In the genomic region with DNA sequence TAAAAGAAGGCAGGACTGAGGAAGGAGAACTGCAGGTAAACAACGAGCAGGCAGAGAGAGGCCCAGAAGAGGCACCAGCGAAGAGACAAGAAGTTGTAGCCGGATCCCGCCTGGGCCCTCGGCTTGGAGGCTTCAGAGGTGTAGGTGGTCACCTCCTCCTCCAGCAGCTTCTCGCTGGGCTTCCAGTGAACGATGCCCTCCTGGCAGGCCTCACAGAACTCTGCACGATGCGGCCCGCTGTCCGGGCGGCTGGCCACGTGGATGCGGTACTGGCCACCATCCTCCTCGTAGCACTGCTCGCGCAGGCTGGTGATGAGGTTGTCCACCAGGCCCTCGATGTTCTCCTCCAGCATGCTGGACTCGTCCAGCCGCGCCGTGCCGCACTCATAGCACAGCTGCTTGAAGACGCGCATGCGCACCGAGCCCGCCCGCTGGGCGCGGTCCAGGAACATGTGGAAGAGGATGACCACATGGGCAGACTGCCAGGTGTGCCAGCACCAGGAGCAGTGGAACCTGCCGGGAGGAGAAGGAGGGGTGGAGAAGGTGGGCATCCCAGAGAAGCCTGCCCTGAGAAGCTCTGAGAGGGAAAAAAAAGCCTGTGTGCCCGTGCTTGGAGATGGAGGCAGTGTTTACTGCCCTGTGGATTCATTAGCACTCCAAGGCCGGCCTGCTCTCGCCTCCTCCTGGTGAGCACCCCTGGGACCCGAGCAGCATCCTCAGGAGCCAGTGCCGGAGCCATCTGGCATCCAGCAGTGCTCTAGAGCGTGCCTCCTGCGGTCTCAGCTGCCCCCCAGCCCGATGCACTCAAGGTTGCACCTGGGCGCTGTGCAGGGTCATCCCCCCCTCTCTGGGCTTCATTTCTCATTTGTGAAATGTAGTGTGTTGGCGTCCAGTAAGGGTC, we compare ENCODE assay signal across 37 cellular contexts. TPM values are rescaled to one million over a fixed set of nuclear protein-coding genes. Genes with fewer than 3 reads are reported as not detected.
"Had no signal": no experiment of that assay in that cellular context is flagged by ENCODE, and none has a peak within 500 bp of the region (broad histone marks: within the 10 kb centered on the region; RNA-seq: fewer than 3 reads in every experiment).

No MANE protein-coding gene starts in this region.

- H3K4me1 Mint-ChIP-seq: endodermal cell, mesothelial cell of epicardium, naive B cell, neural crest cell had no signal

- ATAC-seq: esophagus mucosa, gastrocnemius medialis, left lobe of liver, mucosa of descending colon, sciatic nerve had no signal

- H3K4me3 Mint-ChIP-seq: dendritic cell treated with granulocyte-macrophage colony-stimulating factor and Interleukin-4, amounts not matched to agents 40 ng/mL and 50 ng/mL, for 4 days; endodermal cell; memory B cell; mesothelial cell of epicardium; naive B cell; natural killer cell treated with Interleukin-12 subunit alpha and Interleukin-12 subunit beta and Interleukin-15 and Interleukin-18, amount 100 ng/mL, for 72 hours; neural crest cell had no signal

- H3K4me1 ChIP-seq: colonic mucosa, parathyroid adenoma, right atrium auricular region, stomach, thyroid gland, uterus had no signal

- H3K27ac Mint-ChIP-seq: dendritic cell treated with granulocyte-macrophage colony-stimulating factor and Interleukin-4, amounts not matched to agents 40 ng/mL and 50 ng/mL, for 4 days; endodermal cell; memory B cell; mesothelial cell of epicardium; naive B cell; natural killer cell treated with Interleukin-12 subunit alpha and Interleukin-12 subunit beta and Interleukin-15 and Interleukin-18, amount 100 ng/mL, for 72 hours; progenitor cell of endocrine pancreas had no signal

- H3K27me3 ChIP-seq: colonic mucosa, gastrocnemius medialis, right atrium auricular region, thyroid gland, upper lobe of left lung, uterus had no signal

- H3K36me3 Mint-ChIP-seq: mesothelial cell of epicardium; natural killer cell treated with Interleukin-12 subunit alpha and Interleukin-12 subunit beta and Interleukin-15 and Interleukin-18, amount 100 ng/mL, for 72 hours had no signal

- H3K4me2 ChIP-seq: smooth muscle cell had no signal

- H3K79me2 ChIP-seq: parathyroid adenoma had no signal

- H3K9me3 ChIP-seq: colonic mucosa, gastrocnemius medialis, mucosa of descending colon, right atrium auricular region, stomach, thyroid gland, upper lobe of left lung, uterus had no signal

- H3K4me3 ChIP-seq: colonic mucosa, gastrocnemius medialis, lung, mucosa of descending colon, right atrium auricular region, smooth muscle cell, stomach, thyroid gland, upper lobe of left lung, uterus had no signal

- H3K27ac ChIP-seq: colonic mucosa, epithelial cell of prostate, parathyroid adenoma, right atrium auricular region, stomach, thyroid gland, upper lobe of left lung, uterus had no signal

- H2AFZ ChIP-seq: parathyroid adenoma had no signal

- DNase-seq: colonic mucosa; effector CD8-positive, alpha-beta T cell; endodermal cell; foreskin fibroblast; gastrocnemius medialis; head of caudate nucleus; kidney; mucosa of descending colon; naive B cell; stimulated activated CD4-positive, alpha-beta T cell treated with anti-CD3 and anti-CD28 coated beads, Interleukin-12 subunit alpha, Interleukin-12 subunit beta, amount 100 ng/mL, for 4 hours; stimulated activated CD4-positive, alpha-beta T cell treated with anti-CD3 and anti-CD28 coated beads, Interleukin-1b, Interleukin-23, amount 100 ng/mL, for 48 hours; stimulated activated CD4-positive, alpha-beta T cell treated with anti-CD3 and anti-CD28 coated beads, Interleukin-4, amount 100 ng/mL, for 1 hour; stimulated activated CD8-positive, alpha-beta memory T cell treated with anti-CD3 and anti-CD28 coated beads, Interleukin-4, amount 100 ng/mL, for 48 hours; stimulated activated naive CD4-positive, alpha-beta T cell treated with Interleukin-2 at 50 U/mL for 16 hours; stomach; thyroid gland; uterus had no signal

- H3K9me3 Mint-ChIP-seq: dendritic cell treated with granulocyte-macrophage colony-stimulating factor and Interleukin-4, amounts not matched to agents 40 ng/mL and 50 ng/mL, for 4 days; endodermal cell; mesothelial cell of epicardium; natural killer cell treated with Interleukin-12 subunit alpha and Interleukin-12 subunit beta and Interleukin-15 and Interleukin-18, amount 100 ng/mL, for 72 hours had no signal

- H3K36me3 ChIP-seq: colonic mucosa, gastrocnemius medialis, right atrium auricular region, stomach, thyroid gland, upper lobe of left lung, uterus had no signal

- H3K9ac ChIP-seq: parathyroid adenoma had no signal

RNA-seq across cellular contexts. Expression of a gene that starts 3.6 kb away (rescaled TPM):
- total RNA-seq: colonic mucosa; endodermal cell; esophagus mucosa; glomerular endothelial cell; kidney; left lobe of liver; liver; lung; mesothelial cell of epicardium; mucosa of descending colon; natural killer cell treated with Interleukin-12 subunit alpha and Interleukin-12 subunit beta and Interleukin-15 and Interleukin-18, amount 100 ng/mL, for 72 hours; neural crest cell; osteoblast; progenitor cell of endocrine pancreas; right atrium auricular region; sciatic nerve; smooth muscle cell; stomach; subcutaneous adipose tissue; temporal lobe; thyroid gland; upper lobe of left lung; uterus had no signal
- polyA plus RNA-seq: liver, lung, smooth muscle cell, stomach had no signal

RNA-seq across cellular contexts. Expression of a gene that starts 28.6 kb away (rescaled TPM):
- total RNA-seq: endodermal cell; esophagus mucosa; gastrocnemius medialis; glomerular endothelial cell; kidney; left lobe of liver; liver; natural killer cell treated with Interleukin-12 subunit alpha and Interleukin-12 subunit beta and Interleukin-15 and Interleukin-18, amount 100 ng/mL, for 72 hours; osteoblast; right atrium auricular region; sciatic nerve; smooth muscle cell; subcutaneous adipose tissue; upper lobe of left lung had no signal
- polyA plus RNA-seq: liver, smooth muscle cell had no signal
